Comparison of ENCODE assay signal across 15 cellular contexts in genomic region chr4:33134366-33134765, GRCh38.
DNase-seq lines count a peak whose midpoint lies in the region; ATAC-seq and TF ChIP-seq lines count a peak whose summit lies in the region.
"Had no signal": no experiment of that assay in that cellular context is flagged by ENCODE, and none has a peak within 500 bp of the region (broad histone marks: within the 10 kb centered on the region; RNA-seq: fewer than 3 reads in every experiment).

No MANE protein-coding gene starts in this region.

- H3K4me1 ChIP-seq in body of pancreas = no peaks in the 10 kb centered on the region
- H3K4me1 ChIP-seq: BLaER1 treated with 17β-estradiol and CSF1 and Interleukin-3, amounts not matched to agents 10 nM and 100 nM had no signal

- H3K36me3 Mint-ChIP-seq in activated naive CD8-positive, alpha-beta T cell treated with anti-CD3 and anti-CD28 coated beads for 36 hours = no peaks in the 10 kb centered on the region
- H3K36me3 Mint-ChIP-seq: CD4-positive, CD25-positive, alpha-beta regulatory T cell had no signal

- no peak for TF ChIP-seq POLR2A in body of pancreas (IDR thresholded peaks at IDR 0.05)

- no peaks in the 10 kb centered on the region for H3K4me1 Mint-ChIP-seq in activated naive CD8-positive, alpha-beta T cell treated with anti-CD3 and anti-CD28 coated beads for 36 hours
- H3K4me1 Mint-ChIP-seq: CD4-positive, CD25-positive, alpha-beta regulatory T cell had no signal

- H3K9me3 ChIP-seq in body of pancreas = no peaks in the 10 kb centered on the region

- no peak for ATAC-seq in body of pancreas
- ATAC-seq: HCT116 had no signal

- H3K36me3 ChIP-seq in body of pancreas (replicated peaks in 1 of 2; ENCODE audit: insufficient read depth in 1 of 2, low read depth in 2 of 2) = no peaks in the 10 kb centered on the region
- H3K36me3 ChIP-seq: BLaER1 treated with 17β-estradiol and CSF1 and Interleukin-3, amounts not matched to agents 10 nM and 100 nM had no signal

- no peaks in the 10 kb centered on the region for H3K27me3 ChIP-seq in body of pancreas
- H3K27me3 ChIP-seq: BLaER1 treated with 17β-estradiol and CSF1 and Interleukin-3, amounts not matched to agents 10 nM and 100 nM had no signal

- H3K9me3 Mint-ChIP-seq in activated naive CD8-positive, alpha-beta T cell treated with anti-CD3 and anti-CD28 coated beads for 36 hours = peaks cover 2% of the 10 kb centered on the region

- 24 to 59% methylated on average over 1 of the region's 1 CpG for whole genome bisulfite sequencing in body of pancreas, 2 donors

- no peak overlapping the region for H3K27ac Mint-ChIP-seq in activated naive CD8-positive, alpha-beta T cell treated with anti-CD3 and anti-CD28 coated beads for 36 hours
- H3K27ac Mint-ChIP-seq: CD4-positive, CD25-positive, alpha-beta regulatory T cell had no signal

- H3K27ac ChIP-seq in body of pancreas = no peak overlapping the region
- H3K27ac ChIP-seq: BLaER1 treated with 17β-estradiol and CSF1 and Interleukin-3, amounts not matched to agents 10 nM and 100 nM had no signal

- no peak overlapping the region for H3K4me3 Mint-ChIP-seq in activated naive CD8-positive, alpha-beta T cell treated with anti-CD3 and anti-CD28 coated beads for 36 hours
- H3K4me3 Mint-ChIP-seq: CD4-positive, CD25-positive, alpha-beta regulatory T cell had no signal

- TF ChIP-seq CTCF in epithelial cell of esophagus (IDR thresholded peaks at IDR 0.05; ENCODE audit: insufficient read depth, low read depth, low read length, missing control alignments) = no peak
- no peak for TF ChIP-seq CTCF in body of pancreas (IDR thresholded peaks at IDR 0.05)

- intact Hi-C loops in body of pancreas (cut with DNase I) = no loop called here

- H3K4me3 ChIP-seq in epithelial cell of esophagus (ENCODE audit: low read length) = no peak overlapping the region
- H3K4me3 ChIP-seq in body of pancreas = no peak overlapping the region
- H3K4me3 ChIP-seq: BLaER1 treated with 17β-estradiol and CSF1 and Interleukin-3, amounts not matched to agents 10 nM and 100 nM had no signal

- no peaks in the 10 kb centered on the region for H3K27me3 Mint-ChIP-seq in activated naive CD8-positive, alpha-beta T cell treated with anti-CD3 and anti-CD28 coated beads for 36 hours
- H3K27me3 Mint-ChIP-seq: CD4-positive, CD25-positive, alpha-beta regulatory T cell had no signal

- DNase-seq in NCI-H82 (lab: John Stamatoyannopoulos, UW) (peak; percentile 7), NCI-H82 treated with DMSO at 0.1 percent for 48 hours (lab: John Stamatoyannopoulos, UW; ENCODE audit: unreplicated experiment) (no peak), OCI-M1 (lab: John Stamatoyannopoulos, UW) (peak; percentile 5), epithelial cell of esophagus (ENCODE audit: low read depth) (peak; percentile 35), putamen (ENCODE audit: low spot score) (peak; percentile 49), body of pancreas (no peak)
- DNase-seq in activated naive CD8-positive, alpha-beta T cell treated with anti-CD3 and anti-CD28 coated beads for 36 hours = no peak
- DNase-seq in stimulated activated CD4-positive, alpha-beta T cell treated with anti-CD3 and anti-CD28 coated beads, Interleukin-4, amount 100 ng/mL, for 1 hour = no peak
- DNase-seq: 8988T; AML-193; CD4-positive, CD25-positive, alpha-beta regulatory T cell; DMS53; GF-D8 had no signal

Comparison
In these comparisons a context has a peak if more than half of its experiments do, and no peak if none do; other contexts are left out.
1. DNase-seq: peak in NCI-H82 (single experiment), OCI-M1 (single experiment), epithelial cell of esophagus (single experiment) and putamen (single experiment); none in NCI-H82 treated with DMSO at 0.1 percent for 48 hours (single experiment), activated naive CD8-positive, alpha-beta T cell treated with anti-CD3 and anti-CD28 coated beads for 36 hours (single experiment), stimulated activated CD4-positive, alpha-beta T cell treated with anti-CD3 and anti-CD28 coated beads, Interleukin-4, amount 100 ng/mL, for 1 hour (single experiment) and body of pancreas (0 of 4).